ENCODE assay signal across 9 cellular contexts in the genomic region with DNA sequence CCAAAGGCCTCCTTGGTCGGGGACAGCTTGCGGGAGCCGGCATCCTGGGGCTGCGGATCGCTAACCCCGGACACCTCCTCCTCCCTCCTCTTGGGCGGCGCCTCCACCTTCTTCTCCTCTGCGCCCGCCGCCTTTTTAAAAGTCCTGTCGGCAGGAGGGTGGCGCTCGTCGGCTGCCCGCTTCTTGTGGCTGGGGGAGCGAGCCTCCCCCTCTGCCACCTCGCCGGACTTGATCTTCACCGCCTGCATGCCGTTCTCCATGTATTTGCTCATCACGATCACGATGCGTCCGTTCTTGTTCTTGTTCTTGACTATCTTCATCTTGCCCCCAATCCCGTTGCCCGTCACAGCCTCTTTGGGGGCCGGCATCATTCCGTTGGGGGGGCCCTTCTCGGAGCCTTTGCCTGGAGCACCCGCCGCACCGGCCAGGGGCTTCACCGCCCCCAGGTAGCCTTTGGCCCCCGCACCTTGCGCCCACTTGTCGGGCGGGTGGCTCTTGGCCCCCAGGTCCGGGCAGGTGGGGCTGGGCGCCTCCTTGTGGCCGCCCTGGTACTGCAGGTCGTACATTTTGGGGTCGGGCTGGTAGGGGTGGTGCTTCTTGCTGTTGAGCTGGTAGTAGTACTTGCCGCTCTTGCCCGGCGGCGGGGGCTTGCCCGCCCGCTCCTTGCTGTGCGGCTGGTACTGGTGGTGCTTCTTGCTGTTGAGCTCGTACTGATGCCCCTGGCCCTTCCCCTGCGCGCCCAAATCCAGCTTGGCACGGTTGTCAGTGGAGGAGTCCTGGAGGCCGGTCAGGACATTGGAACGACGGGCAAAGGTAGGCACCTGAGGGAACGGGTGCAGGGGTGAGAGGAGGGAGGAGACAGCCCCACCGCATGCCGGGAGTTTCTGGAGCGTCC. TPM values are rescaled to one million over a fixed set of nuclear protein-coding genes. Genes with fewer than 3 reads are reported as not detected.
DNase-seq lines count a peak whose midpoint lies in the region; ATAC-seq, FAIRE-seq and TF ChIP-seq lines count a peak whose summit lies in the region.
"Had no signal": no experiment of that assay in that cellular context is flagged by ENCODE, and none has a peak within 500 bp of the region (broad histone marks: within the 10 kb centered on the region; RNA-seq: fewer than 3 reads in every experiment).

No MANE protein-coding gene starts in this region.

- intact Hi-C loops in CD14-positive monocyte (cut with micrococcal nuclease), result no loop called here

- H3K79me2 ChIP-seq in astrocyte (ENCODE audit: insufficient read depth, low read length), result peaks cover 33% of the 10 kb centered on the region

- H3K27me3 Mint-ChIP-seq in CD14-positive monocyte (ENCODE audit: low read depth in 3 of 3) (peaks cover 5 to 9% (median 6%) of the 10 kb centered on the region in 3 donors), astrocyte (ENCODE audit: low read depth, unreplicated experiment) (peaks cover 11% of the 10 kb centered on the region), mesothelial cell of epicardium (ENCODE audit: low read depth) (peaks cover 35% of the 10 kb centered on the region)

- peaks cover 55% of the 10 kb centered on the region for H4K20me1 ChIP-seq in astrocyte (ENCODE audit: insufficient read depth, low read length)

- ATAC-seq in GM18861 (IDR thresholded peaks at IDR 0.05; ENCODE audit: unreplicated experiment), result no peak
- ATAC-seq: stimulated activated naive CD8-positive, alpha-beta T cell treated with anti-CD3 and anti-CD28 coated beads, Interleukin-15, amount 100 ng/mL, for 72 hours had no signal

- H2AFZ ChIP-seq in astrocyte (ENCODE audit: low read depth, low read length), result no peak overlapping the region

- H3K36me3 Mint-ChIP-seq in CD14-positive monocyte (peaks cover 16 to 26% of the 10 kb centered on the region in 2 donors), astrocyte (ENCODE audit: low read depth, unreplicated experiment) (peaks cover 8% of the 10 kb centered on the region), mesothelial cell of epicardium (peaks cover 5% of the 10 kb centered on the region)

- peak; percentile 87 for TF ChIP-seq CTCF in CD14-positive monocyte (IDR thresholded peaks at IDR 0.05)
- peak; percentile 38 for TF ChIP-seq CTCF in astrocyte (IDR thresholded peaks at IDR 0.05; ENCODE audit: insufficient read depth, low read depth, low read length)
- TF ChIP-seq CTCF in mesothelial cell of epicardium (IDR thresholded peaks at IDR 0.05; ENCODE audit: unreplicated experiment), result peak; percentile 95

- H3K9ac ChIP-seq in HUES48 (ENCODE audit: low read depth, low read length) (no peak overlapping the region), astrocyte (ENCODE audit: low read length) (no peak overlapping the region)

- H3K36me3 ChIP-seq in HUES48 (ENCODE audit: control insufficient read depth, insufficient read depth, low read length) (no peaks in the 10 kb centered on the region), astrocyte (ENCODE audit: insufficient read depth, low read length) (no peaks in the 10 kb centered on the region)

- H3K4me2 ChIP-seq in astrocyte (ENCODE audit: low read length), result no peak overlapping the region

- H3K4me1 ChIP-seq in HUES48 (ENCODE audit: control insufficient read depth, insufficient read depth, low read length) (peaks cover 44% of the 10 kb centered on the region), astrocyte (ENCODE audit: insufficient read depth, low read length) (peaks cover 37% of the 10 kb centered on the region)

- H3K27ac ChIP-seq in HUES48 (ENCODE audit: low read depth, low read length) (no peak overlapping the region), astrocyte (ENCODE audit: low read depth, low read length) (no peak overlapping the region)

- H3K4me3 ChIP-seq in HUES48 (ENCODE audit: low read depth, low read length) (peak overlapping the region; percentile 30; the same call in 1 of the 2 replicates), astrocyte (ENCODE audit: insufficient read depth, low read depth, low read length) (no peak overlapping the region)

- peaks cover 89% of the 10 kb centered on the region for H3K27me3 ChIP-seq in HUES48 (ENCODE audit: control insufficient read depth, insufficient read depth, low read length)
- H3K27me3 ChIP-seq in astrocyte (ENCODE audit: insufficient read depth, low read length), result no peaks in the 10 kb centered on the region

- H3K4me1 Mint-ChIP-seq in CD14-positive monocyte (peaks cover 46% of the 10 kb centered on the region), astrocyte (ENCODE audit: low read depth, unreplicated experiment) (peaks cover 7% of the 10 kb centered on the region), mesothelial cell of epicardium (peaks cover 39% of the 10 kb centered on the region)

- H3K9me3 Mint-ChIP-seq in CD14-positive monocyte, result peaks cover 0 to 2% (median 0%) of the 10 kb centered on the region in 7 donors
- H3K9me3 Mint-ChIP-seq in astrocyte (ENCODE audit: unreplicated experiment), result peaks cover 4% of the 10 kb centered on the region
- no peaks in the 10 kb centered on the region for H3K9me3 Mint-ChIP-seq in mesothelial cell of epicardium
- H3K9me3 Mint-ChIP-seq: stimulated activated naive CD8-positive, alpha-beta T cell treated with anti-CD3 and anti-CD28 coated beads, Interleukin-15, amount 100 ng/mL, for 72 hours had no signal

- H3K9me3 ChIP-seq in HUES48 (ENCODE audit: control insufficient read depth, insufficient read depth, low read length) (no peaks in the 10 kb centered on the region), astrocyte (ENCODE audit: insufficient read depth, low read depth, low read length) (no peaks in the 10 kb centered on the region)

- no peak overlapping the region for H3K4me3 Mint-ChIP-seq in CD14-positive monocyte
- no peak overlapping the region for H3K4me3 Mint-ChIP-seq in astrocyte (ENCODE audit: unreplicated experiment)
- H3K4me3 Mint-ChIP-seq in mesothelial cell of epicardium, result no peak overlapping the region

- no peak for FAIRE-seq in astrocyte (lab: Jason Lieb, UNC)

- DNase-seq in CD14-positive monocyte (ENCODE audit: low spot score) (no peak), astrocyte (ENCODE audit: low read depth) (no peak), mesothelial cell of epicardium (ENCODE audit: low spot score in 2 of 2, unreplicated experiment in 2 of 2) (peak in 1 of 2 experiments; percentile 76), NCI-H2081 treated with DMSO at 0.1 percent for 48 hours (lab: John Stamatoyannopoulos, UW) (no peak), AML-193 (lab: John Stamatoyannopoulos, UW) (no peak), occipital lobe (lab: John Stamatoyannopoulos, UW) (no peak)

- H3K27ac Mint-ChIP-seq in CD14-positive monocyte (peak overlapping the region in 1 of 7 donors; percentile 36), astrocyte (ENCODE audit: unreplicated experiment) (peak overlapping the region; percentile 77), mesothelial cell of epicardium (no peak overlapping the region)

RNA-seq across cellular contexts. Expression of a gene that starts 4.4 kb away (rescaled TPM):
- polyA plus RNA-seq in CD14-positive monocyte, result 1 to 10 TPM; 1.4 to 3.6 TPM
- total RNA-seq in astrocyte (12.6 and 16.9 TPM in 2 replicates), mesothelial cell of epicardium (30.8 to 35.0 TPM (median 32.1 TPM) in 3 replicates), occipital lobe (19.2 TPM)

RNA-seq across cellular contexts. Expression of a gene that starts 37.9 kb away (rescaled TPM):
- polyA plus RNA-seq in CD14-positive monocyte, result 1 to 10 TPM; 2.5 TPM
- total RNA-seq in astrocyte, result 2.5 and 3.4 TPM in 2 replicates
- total RNA-seq in mesothelial cell of epicardium, result 15.5 to 18.6 TPM (median 16.3 TPM) in 3 replicates
- total RNA-seq in occipital lobe, result 8.4 TPM

RNA-seq across cellular contexts. Expression of a gene that starts 56.9 kb away (rescaled TPM):
- polyA plus RNA-seq in CD14-positive monocyte, result under 1 TPM in 1 of 2 donors, not detected in 1; 0.09 TPM
- total RNA-seq in astrocyte, result 3.9 and 6.7 TPM in 2 replicates
- 47.1 to 49.7 TPM (median 48.6 TPM) in 3 replicates for total RNA-seq in mesothelial cell of epicardium
- total RNA-seq in occipital lobe, result 5.6 TPM

Comparison
In these comparisons a context has a peak if more than half of its experiments do, and no peak if none do; other contexts are left out.
1. CTCF ChIP-seq: peak in every context shown above with its lines; median percentile 95 in mesothelial cell of epicardium; 87 in CD14-positive monocyte; 38 in astrocyte.